ENCODE assay signal across 17 cellular contexts in genomic region chr5:16880547-16880946, GRCh38. TPM values are rescaled to one million over a fixed set of nuclear protein-coding genes. Genes with fewer than 3 reads are reported as not detected.
DNase-seq lines count a peak whose midpoint lies in the region; ATAC-seq and TF ChIP-seq lines count a peak whose summit lies in the region.
"Had no signal": no experiment of that assay in that cellular context is flagged by ENCODE, and none has a peak within 500 bp of the region (broad histone marks: within the 10 kb centered on the region; RNA-seq: fewer than 3 reads in every experiment).

No MANE protein-coding gene starts in this region.

- H2BK15ac ChIP-seq in H9 (ENCODE audit: low read depth, low read length) (no peak overlapping the region), mesendoderm (replicated peaks; ENCODE audit: low read depth) (no peak overlapping the region)

- peak overlapping the region in 2 of 3 experiments; percentile 45 to 65; a peak in 3 of 7 replicates for H3K27ac Mint-ChIP-seq in H9
- H3K27ac Mint-ChIP-seq in activated CD8-positive, alpha-beta T cell treated with anti-CD3 and anti-CD28 coated beads for 36 hours, result no peak overlapping the region
- H3K27ac Mint-ChIP-seq: activated naive CD4-positive, alpha-beta T cell treated with anti-CD3 and anti-CD28 coated beads, Interleukin-2, amount 50 U/mL, for 72 hours; CD8-positive, alpha-beta T cell; stimulated activated effector memory CD8-positive, alpha-beta T cell treated with anti-CD3 and anti-CD28 coated beads, Interleukin-12 subunit alpha, Interleukin-12 subunit beta, amount 100 ng/mL, for 72 hours had no signal

- TF ChIP-seq CTCF in H9 (conservative IDR thresholded peaks at IDR 0.05), result no peak
- TF ChIP-seq CTCF in activated CD8-positive, alpha-beta T cell treated with anti-CD3 and anti-CD28 coated beads for 36 hours (IDR thresholded peaks at IDR 0.05), result no peak

- no peak overlapping the region for H3K4me2 ChIP-seq in H9 (ENCODE audit: insufficient read depth, insufficient read length, low read length)
- H3K4me2 ChIP-seq in mesendoderm (ENCODE audit: low read length), result no peak overlapping the region
- peak overlapping the region; percentile 5 for H3K4me2 ChIP-seq in skeletal muscle satellite cell (ENCODE audit: low read length)

- H3K9me3 ChIP-seq in H9 (ENCODE audit: control insufficient read depth, low read depth, low read length) (no peaks in the 10 kb centered on the region), SJCRH30 (replicated peaks) (no peaks in the 10 kb centered on the region), skeletal muscle satellite cell (replicated peaks; ENCODE audit: low read length) (no peaks in the 10 kb centered on the region)
- H3K9me3 ChIP-seq: ovary, right lobe of liver had no signal

- H3K27ac ChIP-seq in H9 (ENCODE audit: insufficient read length, low read depth, low read length) (no peak overlapping the region), SJCRH30 (peak overlapping the region; percentile 13; the same call in 1 of the 2 replicates), mesendoderm (ENCODE audit: low read depth, low read length) (no peak overlapping the region)
- H3K27ac ChIP-seq: ovary, right lobe of liver had no signal

- no peak overlapping the region for H3K4ac ChIP-seq in H9 (ENCODE audit: low read depth, low read length)
- no peak overlapping the region for H3K4ac ChIP-seq in mesendoderm (ENCODE audit: low read depth, low read length)

- no peak overlapping the region for H3K18ac ChIP-seq in H9 (ENCODE audit: insufficient read length, low read depth, low read length)
- no peak overlapping the region for H3K18ac ChIP-seq in mesendoderm (ENCODE audit: low read length)

- no peak overlapping the region for H3K56ac ChIP-seq in H9 (ENCODE audit: insufficient read length, low read depth, low read length)
- no peak overlapping the region for H3K56ac ChIP-seq in mesendoderm (ENCODE audit: low read length)

- CTCF ChIA-PET in activated CD8-positive, alpha-beta T cell treated with anti-CD3 and anti-CD28 coated beads for 36 hours (lab: Charles Lee), result no interaction called here

- no peaks in the 10 kb centered on the region for H3K27me3 Mint-ChIP-seq in H9 (ENCODE audit: low read depth)
- peaks cover 6% of the 10 kb centered on the region for H3K27me3 Mint-ChIP-seq in activated CD8-positive, alpha-beta T cell treated with anti-CD3 and anti-CD28 coated beads for 36 hours

- H3K36me3 Mint-ChIP-seq in H9 (ENCODE audit: insufficient read depth in 1 of 3, low read depth in 3 of 3), result peaks cover 9 to 16% (median 10%) of the 10 kb centered on the region in 3 experiments
- no peaks in the 10 kb centered on the region for H3K36me3 Mint-ChIP-seq in activated CD8-positive, alpha-beta T cell treated with anti-CD3 and anti-CD28 coated beads for 36 hours (ENCODE audit: low read depth)
- H3K36me3 Mint-ChIP-seq: activated naive CD4-positive, alpha-beta T cell treated with anti-CD3 and anti-CD28 coated beads, Interleukin-2, amount 50 U/mL, for 72 hours; CD8-positive, alpha-beta T cell; stimulated activated effector memory CD8-positive, alpha-beta T cell treated with anti-CD3 and anti-CD28 coated beads, Interleukin-12 subunit alpha, Interleukin-12 subunit beta, amount 100 ng/mL, for 72 hours had no signal

- peaks cover 28 to 39% of the 10 kb centered on the region in 2 experiments for H3K4me1 Mint-ChIP-seq in H9
- no peaks in the 10 kb centered on the region for H3K4me1 Mint-ChIP-seq in activated CD8-positive, alpha-beta T cell treated with anti-CD3 and anti-CD28 coated beads for 36 hours (ENCODE audit: low read depth)
- H3K4me1 Mint-ChIP-seq: stimulated activated effector memory CD8-positive, alpha-beta T cell treated with anti-CD3 and anti-CD28 coated beads, Interleukin-12 subunit alpha, Interleukin-12 subunit beta, amount 100 ng/mL, for 72 hours had no signal

- no peaks in the 10 kb centered on the region; the same call in none of the 2 replicates for H3K4me1 ChIP-seq in H9 (ENCODE audit: insufficient read depth, low read length)
- peaks cover 21% of the 10 kb centered on the region for H3K4me1 ChIP-seq in SJCRH30
- H3K4me1 ChIP-seq in mesendoderm (ENCODE audit: control insufficient read depth, low read depth, low read length), result peaks cover 7% of the 10 kb centered on the region
- H3K4me1 ChIP-seq in skeletal muscle satellite cell (ENCODE audit: control insufficient read depth, insufficient read depth, low read length), result peaks cover 41% of the 10 kb centered on the region

- H3K14ac ChIP-seq in H9 (ENCODE audit: insufficient read depth, low read length), result no peak overlapping the region

- no peak overlapping the region for H3T11ph ChIP-seq in H9 (ENCODE audit: low read length)

- H4K20me1 ChIP-seq in H9 (ENCODE audit: control insufficient read depth, insufficient read depth, insufficient read length), result no peaks in the 10 kb centered on the region

- no peak overlapping the region for H2BK5ac ChIP-seq in H9 (ENCODE audit: insufficient read length, low read length)
- H2BK5ac ChIP-seq in mesendoderm (ENCODE audit: low read length), result no peak overlapping the region

- no peak overlapping the region for H2AK5ac ChIP-seq in H9 (ENCODE audit: insufficient read length, low read length)
- no peak overlapping the region for H2AK5ac ChIP-seq in mesendoderm (ENCODE audit: low read length)

- no peaks in the 10 kb centered on the region for H3K23me2 ChIP-seq in H9 (ENCODE audit: insufficient read length, low read depth, low read length, poor library complexity, severe bottlenecking)

- no peak overlapping the region for H3K4me3 Mint-ChIP-seq in H9
- H3K4me3 Mint-ChIP-seq in activated CD8-positive, alpha-beta T cell treated with anti-CD3 and anti-CD28 coated beads for 36 hours, result no peak overlapping the region
- H3K4me3 Mint-ChIP-seq: CD8-positive, alpha-beta T cell; stimulated activated effector memory CD8-positive, alpha-beta T cell treated with anti-CD3 and anti-CD28 coated beads, Interleukin-12 subunit alpha, Interleukin-12 subunit beta, amount 100 ng/mL, for 72 hours had no signal

- POLR2A ChIA-PET in activated CD8-positive, alpha-beta T cell treated with anti-CD3 and anti-CD28 coated beads for 36 hours (lab: Charles Lee), result no interaction called here

- DNase-seq in H9 (no peak), SJCRH30 (peak in 1 of 2 experiments; percentile 57), mesendoderm (peak; percentile 45), 8988T (no peak)
- no peak for DNase-seq in activated CD8-positive, alpha-beta T cell treated with anti-CD3 and anti-CD28 coated beads for 36 hours
- DNase-seq in activated CD4-positive, alpha-beta T cell treated with anti-CD3 and anti-CD28 coated beads, Interleukin-2, amount 50 U/mL, for 48 hours, result no peak
- DNase-seq: activated CD4-positive, CD25-positive, alpha-beta regulatory T cell treated with anti-CD3 and anti-CD28 coated beads, Interleukin-2, amount 50 U/mL, for 72 hours; CD8-positive, alpha-beta T cell; left ventricle myocardium superior; NCI-H2029 treated with DMSO at 0.1 percent for 48 hours; NCI-H446 treated with DMSO at 0.1 percent for 48 hours; ovary; right lobe of liver; T1000 had no signal

- no peak overlapping the region for H3K9ac ChIP-seq in H9 (ENCODE audit: extremely low read depth, insufficient read length, low read length)
- H3K9ac ChIP-seq in mesendoderm (ENCODE audit: low read length), result no peak overlapping the region
- peak overlapping the region; percentile 27 for H3K9ac ChIP-seq in skeletal muscle satellite cell (ENCODE audit: low read depth, low read length)

- H3K36me3 ChIP-seq in SJCRH30 (no peaks in the 10 kb centered on the region), mesendoderm (ENCODE audit: control insufficient read depth, insufficient read depth, low read length) (no peaks in the 10 kb centered on the region), skeletal muscle satellite cell (ENCODE audit: insufficient read depth, low read length) (peaks cover 14% of the 10 kb centered on the region)
- H3K36me3 ChIP-seq: ovary, right lobe of liver had no signal

- no CpG with 5 or more reads among the region's 3 CpGs for WGBS in H9 (ENCODE audit: extremely low coverage, insufficient read length, low lambda C conversion rate)
- WGBS in mesendoderm (ENCODE audit: extremely low coverage, insufficient coverage, low lambda C conversion rate), result no CpG with 5 or more reads among the region's 3 CpGs

- H2BK120ac ChIP-seq in H9 (ENCODE audit: low read depth, low read length, poor library complexity, severe bottlenecking) (no peak overlapping the region), mesendoderm (ENCODE audit: low read depth, low read length) (peak overlapping the region; percentile 8)

- H3K4me3 ChIP-seq in SJCRH30 (no peak overlapping the region), mesendoderm (ENCODE audit: low read length) (no peak overlapping the region), skeletal muscle satellite cell (ENCODE audit: low read length) (no peak overlapping the region)
- H3K4me3 ChIP-seq: ovary, right lobe of liver had no signal

- H4K5ac ChIP-seq in H9 (ENCODE audit: insufficient read length, low read depth, low read length) (no peak overlapping the region), mesendoderm (ENCODE audit: low read length) (no peak overlapping the region)

- ATAC-seq in activated CD8-positive, alpha-beta T cell treated with anti-CD3 and anti-CD28 coated beads for 36 hours, result no peak
- ATAC-seq: activated naive CD4-positive, alpha-beta T cell treated with anti-CD3 and anti-CD28 coated beads, Interleukin-2, amount 50 U/mL, for 72 hours; CD8-positive, alpha-beta T cell; left ventricle myocardium superior; stimulated activated effector memory CD8-positive, alpha-beta T cell treated with anti-CD3 and anti-CD28 coated beads, Interleukin-12 subunit alpha, Interleukin-12 subunit beta, amount 100 ng/mL, for 72 hours had no signal

- H3K9me3 Mint-ChIP-seq in H9, result peaks cover under 1 to 2% of the 10 kb centered on the region in 2 experiments; a peak in 2 of 5 replicates
- no peaks in the 10 kb centered on the region for H3K9me3 Mint-ChIP-seq in activated CD8-positive, alpha-beta T cell treated with anti-CD3 and anti-CD28 coated beads for 36 hours
- H3K9me3 Mint-ChIP-seq: activated naive CD4-positive, alpha-beta T cell treated with anti-CD3 and anti-CD28 coated beads, Interleukin-2, amount 50 U/mL, for 72 hours had no signal

- H3K79me1 ChIP-seq in H9 (ENCODE audit: insufficient read depth, low read depth, low read length, poor library complexity, severe bottlenecking) (peaks cover 2% of the 10 kb centered on the region), mesendoderm (ENCODE audit: low read length) (peaks cover 12% of the 10 kb centered on the region)

- no peak overlapping the region for H2BK12ac ChIP-seq in H9 (ENCODE audit: insufficient read length, low read depth, low read length)

- no peaks in the 10 kb centered on the region for H3K27me3 ChIP-seq in H9 (ENCODE audit: insufficient read depth, low read length)
- no peaks in the 10 kb centered on the region for H3K27me3 ChIP-seq in SJCRH30
- no peaks in the 10 kb centered on the region for H3K27me3 ChIP-seq in mesendoderm (ENCODE audit: insufficient read depth, low read length, poor library complexity)
- H3K27me3 ChIP-seq in skeletal muscle satellite cell (ENCODE audit: control insufficient read depth, insufficient read depth, low read length), result no peaks in the 10 kb centered on the region
- H3K27me3 ChIP-seq: ovary, right lobe of liver had no signal

- peaks cover 5% of the 10 kb centered on the region for H3K79me2 ChIP-seq in H9 (ENCODE audit: insufficient read depth, low read length)
- H3K79me2 ChIP-seq in mesendoderm (ENCODE audit: control insufficient read depth, insufficient read depth, low read length), result peaks cover 6% of the 10 kb centered on the region

- H2BK20ac ChIP-seq in H9 (ENCODE audit: low read depth, low read length, poor library complexity, severe bottlenecking), result no peak overlapping the region

- H3K23ac ChIP-seq in H9 (ENCODE audit: insufficient read length, low read depth, low read length) (no peak overlapping the region), mesendoderm (ENCODE audit: low read length) (no peak overlapping the region)

- intact Hi-C loops in activated CD8-positive, alpha-beta T cell treated with anti-CD3 and anti-CD28 coated beads for 36 hours (cut with micrococcal nuclease), result no loop called here

- H4K8ac ChIP-seq in H9 (replicated peaks; ENCODE audit: insufficient read length, low read depth, low read length) (no peak overlapping the region), mesendoderm (ENCODE audit: low read depth, low read length) (no peak overlapping the region)

- H2AFZ ChIP-seq in H9 (ENCODE audit: low read length), result no peak overlapping the region

- no peak overlapping the region for H4K91ac ChIP-seq in H9 (ENCODE audit: insufficient read length, low read depth, low read length)

RNA-seq across cellular contexts. Expression of gene MYO10, which starts 55.5 kb away (rescaled TPM):
- total RNA-seq in H9 (2021), result 125 and 127 TPM in 2 replicates
- total RNA-seq in SJCRH30 (2014; rRNA removed; shearing (Covaris generic)), result 9.3 and 9.4 TPM in 2 replicates
- 30.7 TPM for polyA plus RNA-seq in mesendoderm (2013, experiment 1 of 2)
- polyA plus RNA-seq in mesendoderm (2013, experiment 2 of 2), result 31.3 TPM
- total RNA-seq in skeletal muscle satellite cell (2012; rRNA removed), result 6.8 and 9.4 TPM in 2 replicates
- total RNA-seq in activated CD8-positive, alpha-beta T cell treated with anti-CD3 and anti-CD28 coated beads for 36 hours, result under 1 TPM in 1 of 2 experiments, not detected in 1; 0.09 TPM
- total RNA-seq: CD8-positive, alpha-beta T cell had no signal

Comparison
In these comparisons a context has a peak if more than half of its experiments do, and no peak if none do; other contexts are left out.
1. RNA of gene MYO10, which starts 55.5 kb away (total RNA-seq): 125 to 127 TPM in H9; 9.3 to 9.4 TPM in SJCRH30 and 0.09 TPM in activated CD8-positive, alpha-beta T cell treated with anti-CD3 and anti-CD28 coated beads for 36 hours; every median in the first group is over 10 times any median in the second.